In genomic region chr11:12052676-12053605, GRCh38 we compare ENCODE assay signal across 1 cellular context.
TF ChIP-seq lines count a peak whose summit lies in the region.

No MANE protein-coding gene starts in this region.

TF ChIP-seq in GM23338, 12 proteins besides CTCF, POLR2A, EP300 and RAD21 (continued from another document):
- TF ChIP-seq ZNF462 (CRISPR knock-in tag; IDR thresholded peaks at IDR 0.05): no peak
- no peak for TF ChIP-seq STAT1 (IDR thresholded peaks at IDR 0.05; ENCODE audit: unreplicated experiment)
- TF ChIP-seq NANOG (IDR thresholded peaks at IDR 0.05; ENCODE audit: borderline replicate concordance): no peak
- TF ChIP-seq REST (IDR thresholded peaks at IDR 0.05; ENCODE audit: unreplicated experiment): no peak
- no peak for TF ChIP-seq ETS1 (IDR thresholded peaks at IDR 0.05)
- no peak for TF ChIP-seq ZNF114 (CRISPR knock-in tag; IDR thresholded peaks at IDR 0.05)
- no peak for TF ChIP-seq JUNB (IDR thresholded peaks at IDR 0.05; ENCODE audit: unreplicated experiment)
- TF ChIP-seq ZNF331 (CRISPR knock-in tag; IDR thresholded peaks at IDR 0.05; ENCODE audit: low read depth): no peak
- TF ChIP-seq CREB1 (CRISPR knock-in tag; IDR thresholded peaks at IDR 0.05; ENCODE audit: low read depth): no peak
